In the genomic region with DNA sequence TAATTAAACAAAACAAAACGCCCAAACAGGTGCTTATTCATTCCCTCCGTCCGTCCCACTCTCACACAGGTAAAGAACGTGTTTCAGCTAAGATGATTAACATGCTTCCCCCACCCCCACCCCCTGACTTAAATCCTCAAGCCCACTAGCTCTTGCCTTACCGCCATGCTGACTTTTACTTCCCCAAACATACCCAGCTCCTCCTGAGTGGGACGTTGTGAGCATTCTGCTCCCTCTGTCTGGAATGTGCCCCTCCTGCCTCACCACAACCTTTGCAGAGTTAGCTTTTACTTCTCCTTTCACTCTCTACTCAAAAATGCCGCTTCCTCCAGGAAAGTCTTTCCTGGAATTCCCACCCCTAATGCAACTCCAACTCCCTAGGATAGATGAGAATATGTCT, we compare ENCODE assay signal across 23 cellular contexts.
DNase-seq lines count a peak whose midpoint lies in the region; ATAC-seq and TF ChIP-seq lines count a peak whose summit lies in the region.
"Had no signal": no experiment of that assay in that cellular context is flagged by ENCODE, and none has a peak within 500 bp of the region (broad histone marks: within the 10 kb centered on the region; RNA-seq: fewer than 3 reads in every experiment).

No MANE protein-coding gene starts in this region.

- peaks cover 48 to 52% of the 10 kb centered on the region in 2 experiments for H3K4me1 Mint-ChIP-seq in H9
- peaks cover 35% of the 10 kb centered on the region for H3K4me1 Mint-ChIP-seq in endodermal cell

- no peak for TF ChIP-seq EP300 in suprapubic skin (IDR thresholded peaks at IDR 0.05)

- H3K18ac ChIP-seq in H9 (ENCODE audit: insufficient read length, low read depth, low read length): peak overlapping the region; percentile 21

- no peak overlapping the region for H2BK5ac ChIP-seq in H9 (ENCODE audit: insufficient read length, low read length)

- H3K4me3 ChIP-seq in endodermal cell (ENCODE audit: low read length): peak overlapping the region; percentile 67
- no peak overlapping the region for H3K4me3 ChIP-seq in suprapubic skin
- H3K4me3 ChIP-seq: HAP-1, K562 had no signal

- ATAC-seq in left colon: no peak
- ATAC-seq: CD8-positive, alpha-beta T cell; HepG2; K562; PC-3 had no signal

- no peak overlapping the region for H2BK15ac ChIP-seq in H9 (ENCODE audit: low read depth, low read length)

- H3K79me2 ChIP-seq in H9 (ENCODE audit: insufficient read depth, low read length): no peaks in the 10 kb centered on the region

- TF ChIP-seq CTCF in H9 (conservative IDR thresholded peaks at IDR 0.05): no peak
- TF ChIP-seq CTCF in endodermal cell (conservative IDR thresholded peaks at IDR 0.05): no peak
- TF ChIP-seq CTCF in suprapubic skin (IDR thresholded peaks at IDR 0.05): no peak

- no peak overlapping the region for H2BK12ac ChIP-seq in H9 (ENCODE audit: insufficient read length, low read depth, low read length)

- H2AK5ac ChIP-seq in H9 (ENCODE audit: insufficient read length, low read length): no peak overlapping the region

- H3K27me3 Mint-ChIP-seq in H9 (ENCODE audit: low read depth) (no peaks in the 10 kb centered on the region), endodermal cell (ENCODE audit: insufficient read depth) (no peaks in the 10 kb centered on the region)

- no peak overlapping the region for H3K4ac ChIP-seq in H9 (ENCODE audit: low read depth, low read length)

- peak overlapping the region; percentile 92 to 97 (median 94) for H3K27ac Mint-ChIP-seq in H9
- peak overlapping the region; percentile 82 for H3K27ac Mint-ChIP-seq in endodermal cell
- H3K27ac Mint-ChIP-seq: CD8-positive, alpha-beta T cell; HFFc6 had no signal

- no CpG with 5 or more reads among the region's 7 CpGs for WGBS in H9 (ENCODE audit: extremely low coverage, insufficient read length, low lambda C conversion rate)
- 0 to 24% methylated on average over 1 to 7 of the region's 7 CpGs for WGBS in endodermal cell (ENCODE audit: insufficient coverage in 1 of 2, insufficient read length in 1 of 2), 2 experiments
- WGBS in suprapubic skin: 26% methylated on average over 7 of the region's 7 CpGs

- TF ChIP-seq POLR2A in suprapubic skin (IDR thresholded peaks at IDR 0.05): no peak

- H3K27ac ChIP-seq in H9 (ENCODE audit: insufficient read length, low read depth, low read length) (peak overlapping the region; percentile 18), endodermal cell (ENCODE audit: low read depth, low read length) (no peak overlapping the region), suprapubic skin (no peak overlapping the region)

- no peak overlapping the region for H4K8ac ChIP-seq in H9 (replicated peaks; ENCODE audit: insufficient read length, low read depth, low read length)

- peak overlapping the region; percentile 31 for H3K4me2 ChIP-seq in H9 (ENCODE audit: insufficient read depth, insufficient read length, low read length)
- H3K4me2 ChIP-seq: SK-N-SH had no signal

- H3K4me3 Mint-ChIP-seq in H9 (peak overlapping the region; percentile 46 to 66), endodermal cell (peak overlapping the region; percentile 34)
- H3K4me3 Mint-ChIP-seq: CD8-positive, alpha-beta T cell; HFFc6 had no signal

- no peaks in the 10 kb centered on the region for H3K27me3 ChIP-seq in H9 (ENCODE audit: insufficient read depth, low read length)
- H3K27me3 ChIP-seq in endodermal cell (ENCODE audit: control insufficient read depth, insufficient read depth, low read length, poor library complexity, severe bottlenecking): no peaks in the 10 kb centered on the region
- no peaks in the 10 kb centered on the region for H3K27me3 ChIP-seq in suprapubic skin

- H2BK120ac ChIP-seq in H9 (ENCODE audit: low read depth, low read length, poor library complexity, severe bottlenecking): no peak overlapping the region

- H3K9me3 ChIP-seq in H9 (ENCODE audit: control insufficient read depth, low read depth, low read length) (no peaks in the 10 kb centered on the region), endodermal cell (ENCODE audit: control insufficient read depth, low read length) (no peaks in the 10 kb centered on the region), suprapubic skin (no peaks in the 10 kb centered on the region)
- H3K9me3 ChIP-seq: Caco-2, HAP-1, SK-N-SH had no signal

- H4K5ac ChIP-seq in H9 (ENCODE audit: insufficient read length, low read depth, low read length): no peak overlapping the region

- intact Hi-C loops in left colon (cut with DNase I, micrococcal nuclease): no loop called here

- no peaks in the 10 kb centered on the region for H4K20me1 ChIP-seq in H9 (ENCODE audit: control insufficient read depth, insufficient read depth, insufficient read length)

- H3K9ac ChIP-seq in H9 (ENCODE audit: extremely low read depth, insufficient read length, low read length) (no peak overlapping the region), endodermal cell (ENCODE audit: extremely low read depth, low read length, poor library complexity, severe bottlenecking) (no peak overlapping the region)
- H3K9ac ChIP-seq: SK-N-SH had no signal

- no peaks in the 10 kb centered on the region; the same call in 1 of the 2 replicates for H3K4me1 ChIP-seq in H9 (ENCODE audit: insufficient read depth, low read length)
- peaks cover 12% of the 10 kb centered on the region for H3K4me1 ChIP-seq in endodermal cell (ENCODE audit: control insufficient read depth, insufficient read depth, low read length)
- no peaks in the 10 kb centered on the region for H3K4me1 ChIP-seq in suprapubic skin
- H3K4me1 ChIP-seq: Caco-2, HAP-1 had no signal

- H3K9me3 Mint-ChIP-seq in H9 (peaks cover 0 to 4% of the 10 kb centered on the region in 2 experiments; a peak in 1 of 5 replicates), endodermal cell (no peaks in the 10 kb centered on the region)

- H3K79me1 ChIP-seq in H9 (ENCODE audit: insufficient read depth, low read depth, low read length, poor library complexity, severe bottlenecking): no peaks in the 10 kb centered on the region

- H3K23ac ChIP-seq in H9 (ENCODE audit: insufficient read length, low read depth, low read length): no peak overlapping the region

- no peak overlapping the region for H3K14ac ChIP-seq in H9 (ENCODE audit: insufficient read depth, low read length)

- DNase-seq in H9 (peak; percentile 33), endodermal cell (peak; percentile 69), islet precursor cell (peak; percentile 51), left colon (no peak), G401 (ENCODE audit: low spot score) (no peak), Kasumi-1 (lab: John Stamatoyannopoulos, UW) (no peak), suprapubic skin (ENCODE audit: low spot score in 2 of 2) (no peak)
- DNase-seq: C1 segment of cervical spinal cord; Caco-2; CD8-positive, alpha-beta T cell; HFFc6; MV-4-11; NCI-H1105; NCI-H2107; NCI-H446 treated with DMSO at 0.1 percent for 48 hours; NCI-H82; NK-92 treated with Interleukin-12 subunit alpha and Interleukin-12 subunit beta, amount 100 ng/mL, for 24 hours; PC-3; SK-N-SH; SW 1271 had no signal

- H4K91ac ChIP-seq in H9 (ENCODE audit: insufficient read length, low read depth, low read length): no peak overlapping the region

- no peak overlapping the region for H2AFZ ChIP-seq in H9 (ENCODE audit: low read length)

- no peaks in the 10 kb centered on the region for H3K23me2 ChIP-seq in H9 (ENCODE audit: insufficient read length, low read depth, low read length, poor library complexity, severe bottlenecking)

- H3K36me3 ChIP-seq in endodermal cell (ENCODE audit: control insufficient read depth, insufficient read depth, low read length) (no peaks in the 10 kb centered on the region), suprapubic skin (no peaks in the 10 kb centered on the region)
- H3K36me3 ChIP-seq: HAP-1 had no signal

- no peak overlapping the region for H2BK20ac ChIP-seq in H9 (ENCODE audit: low read depth, low read length, poor library complexity, severe bottlenecking)

- H3K36me3 Mint-ChIP-seq in H9 (ENCODE audit: insufficient read depth in 1 of 3, low read depth in 3 of 3): peaks cover 0 to 4% (median 0%) of the 10 kb centered on the region in 3 experiments; a peak in 1 of 7 replicates
- H3K36me3 Mint-ChIP-seq in endodermal cell (ENCODE audit: low read depth): no peaks in the 10 kb centered on the region
- H3K36me3 Mint-ChIP-seq: CD8-positive, alpha-beta T cell had no signal

- H3T11ph ChIP-seq in H9 (ENCODE audit: low read length): no peak overlapping the region

- H3K56ac ChIP-seq in H9 (ENCODE audit: insufficient read length, low read depth, low read length): no peak overlapping the region

- in situ Hi-C loops in G401 (cut with HindIII; ENCODE audit: low sequenced_read_pairs): no loop called here

Comparison
In these comparisons a context has a peak if more than half of its experiments do, and no peak if none do; other contexts are left out.
1. DNase-seq: peak in H9 (single experiment), endodermal cell (single experiment) and islet precursor cell (single experiment); none in left colon (0 of 2), G401 (single experiment), Kasumi-1 (0 of 2) and suprapubic skin (0 of 2).